Comparison of ENCODE assay signal across 1 cellular context in genomic region chr16:69132424-69133252, GRCh38.
TF ChIP-seq lines count a peak whose summit lies in the region.

TSS of gene CHTF8 (minus strand) at chr16:69132588. CDS start at chr16:69121458, 11,130 bp downstream.
TSS of gene UTP4 (plus strand) at chr16:69132649. CDS start at chr16:69133460, 811 bp downstream.

TF ChIP-seq in WTC11, 78 proteins besides CTCF, POLR2A, EP300 and RAD21 (continued from another document and continues in another):
- TF ChIP-seq, protein P1, sequence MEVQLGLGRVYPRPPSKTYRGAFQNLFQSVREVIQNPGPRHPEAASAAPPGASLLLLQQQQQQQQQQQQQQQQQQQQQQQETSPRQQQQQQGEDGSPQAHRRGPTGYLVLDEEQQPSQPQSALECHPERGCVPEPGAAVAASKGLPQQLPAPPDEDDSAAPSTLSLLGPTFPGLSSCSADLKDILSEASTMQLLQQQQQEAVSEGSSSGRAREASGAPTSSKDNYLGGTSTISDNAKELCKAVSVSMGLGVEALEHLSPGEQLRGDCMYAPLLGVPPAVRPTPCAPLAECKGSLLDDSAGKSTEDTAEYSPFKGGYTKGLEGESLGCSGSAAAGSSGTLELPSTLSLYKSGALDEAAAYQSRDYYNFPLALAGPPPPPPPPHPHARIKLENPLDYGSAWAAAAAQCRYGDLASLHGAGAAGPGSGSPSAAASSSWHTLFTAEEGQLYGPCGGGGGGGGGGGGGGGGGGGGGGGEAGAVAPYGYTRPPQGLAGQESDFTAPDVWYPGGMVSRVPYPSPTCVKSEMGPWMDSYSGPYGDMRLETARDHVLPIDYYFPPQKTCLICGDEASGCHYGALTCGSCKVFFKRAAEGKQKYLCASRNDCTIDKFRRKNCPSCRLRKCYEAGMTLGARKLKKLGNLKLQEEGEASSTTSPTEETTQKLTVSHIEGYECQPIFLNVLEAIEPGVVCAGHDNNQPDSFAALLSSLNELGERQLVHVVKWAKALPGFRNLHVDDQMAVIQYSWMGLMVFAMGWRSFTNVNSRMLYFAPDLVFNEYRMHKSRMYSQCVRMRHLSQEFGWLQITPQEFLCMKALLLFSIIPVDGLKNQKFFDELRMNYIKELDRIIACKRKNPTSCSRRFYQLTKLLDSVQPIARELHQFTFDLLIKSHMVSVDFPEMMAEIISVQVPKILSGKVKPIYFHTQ (CRISPR knock-in tag; IDR thresholded peaks at IDR 0.05), result no peak
- TF ChIP-seq TCF7 (CRISPR knock-in tag; IDR thresholded peaks at IDR 0.05; ENCODE audit: low read depth), result no peak
- 0 out of 2 replicates have a peak, but pooled peaks have one; percentile 46 for TF ChIP-seq E2F5 (CRISPR knock-in tag; IDR thresholded peaks at IDR 0.05)
- TF ChIP-seq CBFB (CRISPR knock-in tag; IDR thresholded peaks at IDR 0.05; ENCODE audit: low read depth), result peak; percentile 94; the same call in 1 of the 2 replicates
- peak; percentile 38; the same call in 1 of the 2 replicates for TF ChIP-seq GABPB1 (CRISPR knock-in tag; IDR thresholded peaks at IDR 0.05)
- no peak for TF ChIP-seq ZNF281 (CRISPR knock-in tag; IDR thresholded peaks at IDR 0.05)
- TF ChIP-seq, protein P2, sequence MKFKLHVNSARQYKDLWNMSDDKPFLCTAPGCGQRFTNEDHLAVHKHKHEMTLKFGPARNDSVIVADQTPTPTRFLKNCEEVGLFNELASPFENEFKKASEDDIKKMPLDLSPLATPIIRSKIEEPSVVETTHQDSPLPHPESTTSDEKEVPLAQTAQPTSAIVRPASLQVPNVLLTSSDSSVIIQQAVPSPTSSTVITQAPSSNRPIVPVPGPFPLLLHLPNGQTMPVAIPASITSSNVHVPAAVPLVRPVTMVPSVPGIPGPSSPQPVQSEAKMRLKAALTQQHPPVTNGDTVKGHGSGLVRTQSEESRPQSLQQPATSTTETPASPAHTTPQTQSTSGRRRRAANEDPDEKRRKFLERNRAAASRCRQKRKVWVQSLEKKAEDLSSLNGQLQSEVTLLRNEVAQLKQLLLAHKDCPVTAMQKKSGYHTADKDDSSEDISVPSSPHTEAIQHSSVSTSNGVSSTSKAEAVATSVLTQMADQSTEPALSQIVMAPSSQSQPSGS (CRISPR knock-in tag; IDR thresholded peaks at IDR 0.05; ENCODE audit: borderline replicate concordance, low read depth), result no peak
- TF ChIP-seq MLX (CRISPR knock-in tag; IDR thresholded peaks at IDR 0.05), result no peak
- TF ChIP-seq ELF4 (CRISPR knock-in tag; IDR thresholded peaks at IDR 0.05; ENCODE audit: low read depth), result no peak
- no peak for TF ChIP-seq OVOL2 (CRISPR knock-in tag; IDR thresholded peaks at IDR 0.05; ENCODE audit: borderline replicate concordance)
- TF ChIP-seq MXD4 (CRISPR knock-in tag; IDR thresholded peaks at IDR 0.05; ENCODE audit: borderline replicate concordance), result no peak
- no peak for TF ChIP-seq PRDM15 (CRISPR knock-in tag; IDR thresholded peaks at IDR 0.05)
- TF ChIP-seq ZNF219 (CRISPR knock-in tag; IDR thresholded peaks at IDR 0.05; ENCODE audit: borderline replicate concordance), result no peak
- TF ChIP-seq HMGXB4 (CRISPR knock-in tag; IDR thresholded peaks at IDR 0.05), result no peak; the same call in 1 of the 2 replicates
- TF ChIP-seq GTF2I (CRISPR knock-in tag; conservative IDR thresholded peaks at IDR 0.05), result no peak
- TF ChIP-seq RELA (CRISPR knock-in tag; IDR thresholded peaks at IDR 0.05; ENCODE audit: borderline replicate concordance), result no peak
- peak; percentile 81; the same call in 1 of the 2 replicates for TF ChIP-seq MYBL2 (CRISPR knock-in tag; IDR thresholded peaks at IDR 0.05)
- TF ChIP-seq TEAD1 (CRISPR knock-in tag; IDR thresholded peaks at IDR 0.05), result peak; percentile 72
- no peak for TF ChIP-seq TEAD4 (CRISPR knock-in tag; IDR thresholded peaks at IDR 0.05)
- TF ChIP-seq NR2C2 (CRISPR knock-in tag; IDR thresholded peaks at IDR 0.05), result peak; percentile 88
- TF ChIP-seq FOXJ3 (CRISPR knock-in tag; IDR thresholded peaks at IDR 0.05; ENCODE audit: borderline replicate concordance), result no peak
- TF ChIP-seq, protein P3, sequence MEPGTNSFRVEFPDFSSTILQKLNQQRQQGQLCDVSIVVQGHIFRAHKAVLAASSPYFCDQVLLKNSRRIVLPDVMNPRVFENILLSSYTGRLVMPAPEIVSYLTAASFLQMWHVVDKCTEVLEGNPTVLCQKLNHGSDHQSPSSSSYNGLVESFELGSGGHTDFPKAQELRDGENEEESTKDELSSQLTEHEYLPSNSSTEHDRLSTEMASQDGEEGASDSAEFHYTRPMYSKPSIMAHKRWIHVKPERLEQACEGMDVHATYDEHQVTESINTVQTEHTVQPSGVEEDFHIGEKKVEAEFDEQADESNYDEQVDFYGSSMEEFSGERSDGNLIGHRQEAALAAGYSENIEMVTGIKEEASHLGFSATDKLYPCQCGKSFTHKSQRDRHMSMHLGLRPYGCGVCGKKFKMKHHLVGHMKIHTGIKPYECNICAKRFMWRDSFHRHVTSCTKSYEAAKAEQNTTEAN (CRISPR knock-in tag; IDR thresholded peaks at IDR 0.05), result peak; percentile 66; the same call in 1 of the 2 replicates
- TF ChIP-seq ZNF263 (CRISPR knock-in tag; IDR thresholded peaks at IDR 0.05; ENCODE audit: low read depth), result no peak
- TF ChIP-seq, protein P4, sequence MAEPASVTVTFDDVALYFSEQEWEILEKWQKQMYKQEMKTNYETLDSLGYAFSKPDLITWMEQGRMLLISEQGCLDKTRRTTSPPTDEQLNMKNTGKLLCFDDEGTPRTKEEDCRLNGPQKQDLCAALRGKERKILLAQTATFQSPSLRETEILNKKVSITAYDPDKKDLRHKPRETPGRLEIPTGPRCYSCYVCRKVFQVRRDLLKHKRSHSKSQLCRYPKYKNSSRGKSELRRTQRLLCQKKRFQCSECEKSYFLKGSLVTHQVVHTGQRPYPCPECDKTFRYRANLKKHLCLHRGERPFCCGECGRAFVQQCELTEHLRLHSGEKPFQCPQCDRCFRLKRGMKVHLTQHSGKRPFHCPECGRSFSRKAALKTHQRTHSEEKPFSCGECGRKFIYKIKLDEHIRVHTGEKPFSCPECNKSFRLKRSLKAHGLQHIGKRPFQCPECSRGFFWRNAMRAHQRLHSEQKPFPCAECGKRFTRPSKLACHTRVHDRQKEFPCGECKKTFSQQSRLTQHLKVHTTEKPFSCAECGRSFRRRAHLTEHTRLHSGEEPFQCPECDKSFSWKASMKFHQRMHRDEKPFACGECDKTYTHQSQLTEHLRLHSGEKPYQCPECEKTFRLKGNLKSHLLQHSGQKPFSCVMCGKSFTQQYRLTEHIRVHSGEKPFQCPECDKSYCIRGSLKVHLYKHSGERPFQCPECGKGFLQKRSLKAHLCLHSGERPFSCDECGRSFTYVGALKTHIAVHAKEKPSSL (CRISPR knock-in tag; conservative IDR thresholded peaks at IDR 0.05), result no peak
- TF ChIP-seq ZNF416 (CRISPR knock-in tag; IDR thresholded peaks at IDR 0.05), result 0 out of 2 replicates have a peak, but pooled peaks have one; percentile 31
- no peak for TF ChIP-seq E2F1 (CRISPR knock-in tag; IDR thresholded peaks at IDR 0.05)
- TF ChIP-seq ATF6 (CRISPR knock-in tag; IDR thresholded peaks at IDR 0.05), result no peak
- TF ChIP-seq CREB1 (CRISPR knock-in tag; IDR thresholded peaks at IDR 0.05), result no peak
- TF ChIP-seq ZNF671 (CRISPR knock-in tag; IDR thresholded peaks at IDR 0.05), result no peak
- TF ChIP-seq EMX1 (CRISPR knock-in tag; IDR thresholded peaks at IDR 0.05), result no peak
- TF ChIP-seq NFATC4 (CRISPR knock-in tag; IDR thresholded peaks at IDR 0.05), result no peak
- no peak for TF ChIP-seq ZNF423 (CRISPR knock-in tag; IDR thresholded peaks at IDR 0.05)
